1 cellular context compared by ENCODE assay signal in the genomic region with DNA sequence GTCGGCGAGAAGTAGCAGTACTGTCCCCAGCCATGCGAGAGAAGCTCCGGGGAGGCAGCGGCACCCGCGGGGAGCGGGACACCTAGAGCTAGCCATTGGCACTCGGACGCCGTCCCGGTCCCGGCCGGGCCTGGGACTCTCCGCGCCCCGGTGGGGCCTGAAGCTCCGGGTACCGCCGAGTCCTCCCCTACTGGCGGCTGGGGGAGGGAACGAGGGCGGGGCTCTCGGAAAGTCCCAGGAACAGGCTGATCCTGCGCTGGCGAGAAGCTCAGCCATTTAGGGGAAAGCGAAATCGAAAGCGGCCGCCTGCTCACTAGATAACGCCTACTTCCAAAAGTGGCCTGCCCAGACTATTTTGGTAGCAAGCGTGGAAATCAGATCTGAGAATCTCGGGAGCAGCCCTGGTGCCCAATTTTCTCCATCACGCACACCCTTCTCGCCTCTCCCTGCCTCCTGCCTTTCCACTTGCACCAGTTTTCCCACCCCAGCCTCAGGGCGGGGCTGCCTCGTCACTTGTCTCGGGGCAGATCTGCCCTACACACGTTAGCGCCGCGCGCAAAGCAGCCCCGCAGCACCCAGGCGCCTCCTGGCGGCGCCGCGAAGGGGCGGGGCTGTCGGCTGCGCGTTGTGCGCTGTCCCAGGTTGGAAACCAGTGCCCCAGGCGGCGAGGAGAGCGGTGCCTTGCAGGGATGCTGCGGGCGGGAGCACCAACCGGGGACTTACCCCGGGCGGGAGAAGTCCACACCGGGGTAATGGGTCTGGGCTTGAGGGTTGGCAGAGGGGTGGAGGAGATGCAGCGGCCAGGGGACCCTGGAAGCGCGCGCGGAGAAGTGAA.
TF ChIP-seq lines count a peak whose summit lies in the region.

Gene PSMB9 (plus strand): TSS at position 652 of the 835 bp plus-strand sequence. CDS start 38 bp downstream, at position 690.
A gene with protein sequence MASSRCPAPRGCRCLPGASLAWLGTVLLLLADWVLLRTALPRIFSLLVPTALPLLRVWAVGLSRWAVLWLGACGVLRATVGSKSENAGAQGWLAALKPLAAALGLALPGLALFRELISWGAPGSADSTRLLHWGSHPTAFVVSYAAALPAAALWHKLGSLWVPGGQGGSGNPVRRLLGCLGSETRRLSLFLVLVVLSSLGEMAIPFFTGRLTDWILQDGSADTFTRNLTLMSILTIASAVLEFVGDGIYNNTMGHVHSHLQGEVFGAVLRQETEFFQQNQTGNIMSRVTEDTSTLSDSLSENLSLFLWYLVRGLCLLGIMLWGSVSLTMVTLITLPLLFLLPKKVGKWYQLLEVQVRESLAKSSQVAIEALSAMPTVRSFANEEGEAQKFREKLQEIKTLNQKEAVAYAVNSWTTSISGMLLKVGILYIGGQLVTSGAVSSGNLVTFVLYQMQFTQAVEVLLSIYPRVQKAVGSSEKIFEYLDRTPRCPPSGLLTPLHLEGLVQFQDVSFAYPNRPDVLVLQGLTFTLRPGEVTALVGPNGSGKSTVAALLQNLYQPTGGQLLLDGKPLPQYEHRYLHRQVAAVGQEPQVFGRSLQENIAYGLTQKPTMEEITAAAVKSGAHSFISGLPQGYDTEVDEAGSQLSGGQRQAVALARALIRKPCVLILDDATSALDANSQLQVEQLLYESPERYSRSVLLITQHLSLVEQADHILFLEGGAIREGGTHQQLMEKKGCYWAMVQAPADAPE (minus strand): TSS at position 164 of the 835 bp plus-strand sequence. CDS start 68 bp downstream, at position 96.

TF ChIP-seq in HepG2, 621 proteins besides CTCF, POLR2A, EP300 and RAD21 (continued from another document and continues in another):
- TF ChIP-seq, protein P1, sequence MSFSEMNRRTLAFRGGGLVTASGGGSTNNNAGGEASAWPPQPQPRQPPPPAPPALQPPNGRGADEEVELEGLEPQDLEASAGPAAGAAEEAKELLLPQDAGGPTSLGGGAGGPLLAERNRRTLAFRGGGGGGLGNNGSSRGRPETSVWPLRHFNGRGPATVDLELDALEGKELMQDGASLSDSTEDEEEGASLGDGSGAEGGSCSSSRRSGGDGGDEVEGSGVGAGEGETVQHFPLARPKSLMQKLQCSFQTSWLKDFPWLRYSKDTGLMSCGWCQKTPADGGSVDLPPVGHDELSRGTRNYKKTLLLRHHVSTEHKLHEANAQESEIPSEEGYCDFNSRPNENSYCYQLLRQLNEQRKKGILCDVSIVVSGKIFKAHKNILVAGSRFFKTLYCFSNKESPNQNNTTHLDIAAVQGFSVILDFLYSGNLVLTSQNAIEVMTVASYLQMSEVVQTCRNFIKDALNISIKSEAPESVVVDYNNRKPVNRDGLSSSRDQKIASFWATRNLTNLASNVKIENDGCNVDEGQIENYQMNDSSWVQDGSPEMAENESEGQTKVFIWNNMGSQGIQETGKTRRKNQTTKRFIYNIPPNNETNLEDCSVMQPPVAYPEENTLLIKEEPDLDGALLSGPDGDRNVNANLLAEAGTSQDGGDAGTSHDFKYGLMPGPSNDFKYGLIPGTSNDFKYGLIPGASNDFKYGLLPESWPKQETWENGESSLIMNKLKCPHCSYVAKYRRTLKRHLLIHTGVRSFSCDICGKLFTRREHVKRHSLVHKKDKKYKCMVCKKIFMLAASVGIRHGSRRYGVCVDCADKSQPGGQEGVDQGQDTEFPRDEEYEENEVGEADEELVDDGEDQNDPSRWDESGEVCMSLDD (CRISPR knock-in tag; IDR thresholded peaks at IDR 0.05; ENCODE audit: borderline replicate concordance) = no peak; the same call in 1 of the 2 replicates
- TF ChIP-seq NFAT5 (CRISPR knock-in tag; IDR thresholded peaks at IDR 0.05) = 0 out of 2 replicates have a peak, but pooled peaks have one; percentile 25
- no peak for TF ChIP-seq KDM6A (CRISPR knock-in tag; IDR thresholded peaks at IDR 0.05; ENCODE audit: low read depth)
- TF ChIP-seq ZNF567 (CRISPR knock-in tag; IDR thresholded peaks at IDR 0.05; ENCODE audit: borderline replicate concordance) = no peak
- no peak for TF ChIP-seq EHMT2 (IDR thresholded peaks at IDR 0.05; ENCODE audit: borderline replicate concordance, low read depth, low read length)
- no peak; the same call in 1 of the 2 replicates for TF ChIP-seq MEF2D (CRISPR knock-in tag; IDR thresholded peaks at IDR 0.05)
- TF ChIP-seq ZFX (CRISPR knock-in tag; IDR thresholded peaks at IDR 0.05; ENCODE audit: low read depth) = peak; percentile 90
- no peak; the same call in 1 of the 2 replicates for TF ChIP-seq HIVEP1 (CRISPR knock-in tag; IDR thresholded peaks at IDR 0.05)
- peak; percentile 29 for TF ChIP-seq ZSCAN9 (CRISPR knock-in tag; IDR thresholded peaks at IDR 0.05; ENCODE audit: borderline replicate concordance)
- peak; percentile 90 for TF ChIP-seq ZNF501 (CRISPR knock-in tag; IDR thresholded peaks at IDR 0.05)
- TF ChIP-seq, protein P2, sequence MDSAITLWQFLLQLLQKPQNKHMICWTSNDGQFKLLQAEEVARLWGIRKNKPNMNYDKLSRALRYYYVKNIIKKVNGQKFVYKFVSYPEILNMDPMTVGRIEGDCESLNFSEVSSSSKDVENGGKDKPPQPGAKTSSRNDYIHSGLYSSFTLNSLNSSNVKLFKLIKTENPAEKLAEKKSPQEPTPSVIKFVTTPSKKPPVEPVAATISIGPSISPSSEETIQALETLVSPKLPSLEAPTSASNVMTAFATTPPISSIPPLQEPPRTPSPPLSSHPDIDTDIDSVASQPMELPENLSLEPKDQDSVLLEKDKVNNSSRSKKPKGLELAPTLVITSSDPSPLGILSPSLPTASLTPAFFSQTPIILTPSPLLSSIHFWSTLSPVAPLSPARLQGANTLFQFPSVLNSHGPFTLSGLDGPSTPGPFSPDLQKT (CRISPR knock-in tag; IDR thresholded peaks at IDR 0.05; ENCODE audit: borderline replicate concordance) = no peak
- no peak; the same call in 1 of the 2 replicates for TF ChIP-seq ZMAT3 (CRISPR knock-in tag; conservative IDR thresholded peaks at IDR 0.05)
- TF ChIP-seq ETV5 (CRISPR knock-in tag; IDR thresholded peaks at IDR 0.05; ENCODE audit: borderline replicate concordance) = no peak
- TF ChIP-seq, protein P3, sequence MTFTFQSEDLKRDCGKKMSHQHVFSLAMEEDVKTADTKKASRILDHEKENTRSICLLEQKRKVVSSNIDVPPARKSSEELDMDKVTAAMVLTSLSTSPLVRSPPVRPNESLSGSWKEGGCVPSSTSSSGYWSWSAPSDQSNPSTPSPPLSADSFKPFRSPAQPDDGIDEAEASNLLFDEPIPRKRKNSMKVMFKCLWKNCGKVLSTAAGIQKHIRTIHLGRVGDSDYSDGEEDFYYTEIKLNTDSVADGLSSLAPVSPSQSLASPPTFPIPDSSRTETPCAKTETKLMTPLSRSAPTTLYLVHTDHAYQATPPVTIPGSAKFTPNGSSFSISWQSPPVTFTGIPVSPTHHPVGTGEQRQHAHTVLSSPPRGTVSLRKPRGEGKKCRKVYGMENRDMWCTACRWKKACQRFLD (CRISPR knock-in tag; IDR thresholded peaks at IDR 0.05; ENCODE audit: borderline replicate concordance) = no peak
- TF ChIP-seq, protein P4, sequence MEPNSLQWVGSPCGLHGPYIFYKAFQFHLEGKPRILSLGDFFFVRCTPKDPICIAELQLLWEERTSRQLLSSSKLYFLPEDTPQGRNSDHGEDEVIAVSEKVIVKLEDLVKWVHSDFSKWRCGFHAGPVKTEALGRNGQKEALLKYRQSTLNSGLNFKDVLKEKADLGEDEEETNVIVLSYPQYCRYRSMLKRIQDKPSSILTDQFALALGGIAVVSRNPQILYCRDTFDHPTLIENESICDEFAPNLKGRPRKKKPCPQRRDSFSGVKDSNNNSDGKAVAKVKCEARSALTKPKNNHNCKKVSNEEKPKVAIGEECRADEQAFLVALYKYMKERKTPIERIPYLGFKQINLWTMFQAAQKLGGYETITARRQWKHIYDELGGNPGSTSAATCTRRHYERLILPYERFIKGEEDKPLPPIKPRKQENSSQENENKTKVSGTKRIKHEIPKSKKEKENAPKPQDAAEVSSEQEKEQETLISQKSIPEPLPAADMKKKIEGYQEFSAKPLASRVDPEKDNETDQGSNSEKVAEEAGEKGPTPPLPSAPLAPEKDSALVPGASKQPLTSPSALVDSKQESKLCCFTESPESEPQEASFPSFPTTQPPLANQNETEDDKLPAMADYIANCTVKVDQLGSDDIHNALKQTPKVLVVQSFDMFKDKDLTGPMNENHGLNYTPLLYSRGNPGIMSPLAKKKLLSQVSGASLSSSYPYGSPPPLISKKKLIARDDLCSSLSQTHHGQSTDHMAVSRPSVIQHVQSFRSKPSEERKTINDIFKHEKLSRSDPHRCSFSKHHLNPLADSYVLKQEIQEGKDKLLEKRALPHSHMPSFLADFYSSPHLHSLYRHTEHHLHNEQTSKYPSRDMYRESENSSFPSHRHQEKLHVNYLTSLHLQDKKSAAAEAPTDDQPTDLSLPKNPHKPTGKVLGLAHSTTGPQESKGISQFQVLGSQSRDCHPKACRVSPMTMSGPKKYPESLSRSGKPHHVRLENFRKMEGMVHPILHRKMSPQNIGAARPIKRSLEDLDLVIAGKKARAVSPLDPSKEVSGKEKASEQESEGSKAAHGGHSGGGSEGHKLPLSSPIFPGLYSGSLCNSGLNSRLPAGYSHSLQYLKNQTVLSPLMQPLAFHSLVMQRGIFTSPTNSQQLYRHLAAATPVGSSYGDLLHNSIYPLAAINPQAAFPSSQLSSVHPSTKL (CRISPR knock-in tag; IDR thresholded peaks at IDR 0.05) = peak; percentile 66
- TF ChIP-seq ZNF160 (CRISPR knock-in tag; IDR thresholded peaks at IDR 0.05) = peak; percentile 74; the same call in 1 of the 2 replicates
- no peak for TF ChIP-seq ZNF431 (CRISPR knock-in tag; IDR thresholded peaks at IDR 0.05; ENCODE audit: borderline replicate concordance, low read depth)
- TF ChIP-seq NFE2L1 (CRISPR knock-in tag; IDR thresholded peaks at IDR 0.05; ENCODE audit: borderline replicate concordance) = no peak
- peak; percentile 50; the same call in 1 of the 2 replicates for TF ChIP-seq BHLHE40 (IDR thresholded peaks at IDR 0.05; ENCODE audit: low read length)
- peak; percentile 61; the same call in 1 of the 2 replicates for TF ChIP-seq ZNF12 (CRISPR knock-in tag; IDR thresholded peaks at IDR 0.05)
- no peak for TF ChIP-seq WIZ (CRISPR knock-in tag; IDR thresholded peaks at IDR 0.05)
- TF ChIP-seq PAF1 (CRISPR knock-in tag; IDR thresholded peaks at IDR 0.05) = no peak
- TF ChIP-seq CEBPG (CRISPR knock-in tag; IDR thresholded peaks at IDR 0.05) = no peak
- peak; percentile 92 for TF ChIP-seq ZFY (CRISPR knock-in tag; IDR thresholded peaks at IDR 0.05)
- TF ChIP-seq, protein P5, sequence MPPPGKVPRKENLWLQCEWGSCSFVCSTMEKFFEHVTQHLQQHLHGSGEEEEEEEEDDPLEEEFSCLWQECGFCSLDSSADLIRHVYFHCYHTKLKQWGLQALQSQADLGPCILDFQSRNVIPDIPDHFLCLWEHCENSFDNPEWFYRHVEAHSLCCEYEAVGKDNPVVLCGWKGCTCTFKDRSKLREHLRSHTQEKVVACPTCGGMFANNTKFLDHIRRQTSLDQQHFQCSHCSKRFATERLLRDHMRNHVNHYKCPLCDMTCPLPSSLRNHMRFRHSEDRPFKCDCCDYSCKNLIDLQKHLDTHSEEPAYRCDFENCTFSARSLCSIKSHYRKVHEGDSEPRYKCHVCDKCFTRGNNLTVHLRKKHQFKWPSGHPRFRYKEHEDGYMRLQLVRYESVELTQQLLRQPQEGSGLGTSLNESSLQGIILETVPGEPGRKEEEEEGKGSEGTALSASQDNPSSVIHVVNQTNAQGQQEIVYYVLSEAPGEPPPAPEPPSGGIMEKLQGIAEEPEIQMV (CRISPR knock-in tag; IDR thresholded peaks at IDR 0.05; ENCODE audit: low read depth) = no peak; the same call in 1 of the 2 replicates
- no peak; the same call in none of the 2 replicates for TF ChIP-seq EEA1 (CRISPR knock-in tag; IDR thresholded peaks at IDR 0.05; ENCODE audit: borderline replicate concordance)
- peak; percentile 95 for TF ChIP-seq ZSCAN25 (CRISPR knock-in tag; IDR thresholded peaks at IDR 0.05)
- TF ChIP-seq NFIB (CRISPR knock-in tag; IDR thresholded peaks at IDR 0.05; ENCODE audit: borderline replicate concordance) = no peak
- TF ChIP-seq, protein P6, sequence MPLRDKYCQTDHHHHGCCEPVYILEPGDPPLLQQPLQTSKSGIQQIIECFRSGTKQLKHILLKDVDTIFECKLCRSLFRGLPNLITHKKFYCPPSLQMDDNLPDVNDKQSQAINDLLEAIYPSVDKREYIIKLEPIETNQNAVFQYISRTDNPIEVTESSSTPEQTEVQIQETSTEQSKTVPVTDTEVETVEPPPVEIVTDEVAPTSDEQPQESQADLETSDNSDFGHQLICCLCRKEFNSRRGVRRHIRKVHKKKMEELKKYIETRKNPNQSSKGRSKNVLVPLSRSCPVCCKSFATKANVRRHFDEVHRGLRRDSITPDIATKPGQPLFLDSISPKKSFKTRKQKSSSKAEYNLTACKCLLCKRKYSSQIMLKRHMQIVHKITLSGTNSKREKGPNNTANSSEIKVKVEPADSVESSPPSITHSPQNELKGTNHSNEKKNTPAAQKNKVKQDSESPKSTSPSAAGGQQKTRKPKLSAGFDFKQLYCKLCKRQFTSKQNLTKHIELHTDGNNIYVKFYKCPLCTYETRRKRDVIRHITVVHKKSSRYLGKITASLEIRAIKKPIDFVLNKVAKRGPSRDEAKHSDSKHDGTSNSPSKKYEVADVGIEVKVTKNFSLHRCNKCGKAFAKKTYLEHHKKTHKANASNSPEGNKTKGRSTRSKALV (CRISPR knock-in tag; IDR thresholded peaks at IDR 0.05) = peak; percentile 98
- no peak for TF ChIP-seq FOSL1 (CRISPR knock-in tag; IDR thresholded peaks at IDR 0.05; ENCODE audit: borderline replicate concordance)
- 0 out of 2 replicates have a peak, but pooled peaks have one; percentile 18 for TF ChIP-seq FOXM1 (CRISPR knock-in tag; IDR thresholded peaks at IDR 0.05)
- TF ChIP-seq ZNF724P (CRISPR knock-in tag; IDR thresholded peaks at IDR 0.05; ENCODE audit: borderline replicate concordance) = peak; percentile 63
